ENCODE assay signal across 1 cellular context in genomic region chr12:102781117-102781516, GRCh38.
A peak's percentile ranks its signal among the peaks of the same experiment; 100 is the strongest.
TF ChIP-seq lines count a peak whose summit lies in the region.

No MANE protein-coding gene starts in this region.

TF ChIP-seq in liver, 16 proteins besides CTCF, POLR2A, EP300 and RAD21 (continued from another document):
- TF ChIP-seq REST (IDR thresholded peaks at IDR 0.05) = peak; percentile 60
- no peak for TF ChIP-seq ATF3 (IDR thresholded peaks at IDR 0.05)
- no peak for TF ChIP-seq SP1 (IDR thresholded peaks at IDR 0.05)
TF ChIP-seq in liver: peak in this region for 1.
